Comparison of ENCODE assay signal across 14 cellular contexts in the genomic region with DNA sequence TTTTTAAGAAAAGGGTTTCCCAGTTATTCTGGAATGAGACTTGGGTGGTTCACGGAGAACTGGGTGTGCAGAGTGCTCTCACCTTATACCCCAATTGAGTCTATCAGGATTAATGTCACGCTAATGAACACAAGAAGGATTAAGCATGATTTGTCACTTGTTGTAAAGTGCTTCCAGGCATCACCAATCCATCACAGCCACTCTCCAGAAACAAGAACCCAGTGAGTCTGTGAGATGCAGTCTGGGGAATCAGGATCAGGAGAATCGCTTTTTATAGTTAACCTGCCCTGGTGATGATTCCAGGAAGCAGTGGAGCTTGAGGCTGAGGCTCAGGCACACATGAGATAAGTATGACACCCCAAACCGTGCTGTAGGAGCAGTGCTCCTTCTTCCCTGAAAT.
"Had no signal": no experiment of that assay in that cellular context is flagged by ENCODE, and none has a peak within 500 bp of the region (broad histone marks: within the 10 kb centered on the region; RNA-seq: fewer than 3 reads in every experiment).

No MANE protein-coding gene starts in this region.

- H3K4me1 Mint-ChIP-seq: activated naive CD4-positive, alpha-beta T cell treated with anti-CD3 and anti-CD28 coated beads, Interleukin-2, amount 50 U/mL, for 24 hours; naive thymus-derived CD4-positive, alpha-beta T cell; T-helper 17 cell had no signal

- H3K36me3 Mint-ChIP-seq: naive thymus-derived CD4-positive, alpha-beta T cell had no signal

- DNase-seq: cerebellar nuclear complex; erythroblast; hippocampal formation; kidney glomerular epithelial cell; naive thymus-derived CD4-positive, alpha-beta T cell; stimulated activated CD4-positive, alpha-beta T cell treated with anti-CD3 and anti-CD28 coated beads, Interleukin-4, amount 100 ng/mL, for 1 hour; T-helper 17 cell had no signal

- ATAC-seq: activated CD4-positive, CD25-positive, alpha-beta regulatory T cell treated with anti-CD3 and anti-CD28 coated beads, Interleukin-2, amount 50 U/mL, for 24 hours; body of pancreas; naive thymus-derived CD4-positive, alpha-beta T cell; T-helper 17 cell had no signal

- H3K9me3 ChIP-seq: body of pancreas, testis had no signal

- H3K4me3 Mint-ChIP-seq: activated naive CD4-positive, alpha-beta T cell treated with anti-CD3 and anti-CD28 coated beads, Interleukin-2, amount 50 U/mL, for 24 hours; endodermal cell; naive thymus-derived CD4-positive, alpha-beta T cell; stimulated activated naive CD8-positive, alpha-beta T cell treated with anti-CD3 and anti-CD28 coated beads, Interleukin-15, Interleukin-2, amounts not matched to agents 100 ng/mL and 50 ng/mL, for 24 hours; T-helper 17 cell had no signal

- H3K27me3 ChIP-seq: body of pancreas, testis had no signal

- H3K4me3 ChIP-seq: body of pancreas, lung, testis had no signal

- H3K4me1 ChIP-seq: body of pancreas, testis had no signal

- H3K27ac Mint-ChIP-seq: activated naive CD4-positive, alpha-beta T cell treated with anti-CD3 and anti-CD28 coated beads, Interleukin-2, amount 50 U/mL, for 24 hours; endodermal cell; naive thymus-derived CD4-positive, alpha-beta T cell; stimulated activated naive CD8-positive, alpha-beta T cell treated with anti-CD3 and anti-CD28 coated beads, Interleukin-15, Interleukin-2, amounts not matched to agents 100 ng/mL and 50 ng/mL, for 24 hours; T-helper 17 cell had no signal

- H3K9me3 Mint-ChIP-seq: activated naive CD4-positive, alpha-beta T cell treated with anti-CD3 and anti-CD28 coated beads, Interleukin-2, amount 50 U/mL, for 24 hours; stimulated activated naive CD8-positive, alpha-beta T cell treated with anti-CD3 and anti-CD28 coated beads, Interleukin-15, Interleukin-2, amounts not matched to agents 100 ng/mL and 50 ng/mL, for 24 hours had no signal

- H3K27ac ChIP-seq: body of pancreas, testis had no signal
